In the genomic region with DNA sequence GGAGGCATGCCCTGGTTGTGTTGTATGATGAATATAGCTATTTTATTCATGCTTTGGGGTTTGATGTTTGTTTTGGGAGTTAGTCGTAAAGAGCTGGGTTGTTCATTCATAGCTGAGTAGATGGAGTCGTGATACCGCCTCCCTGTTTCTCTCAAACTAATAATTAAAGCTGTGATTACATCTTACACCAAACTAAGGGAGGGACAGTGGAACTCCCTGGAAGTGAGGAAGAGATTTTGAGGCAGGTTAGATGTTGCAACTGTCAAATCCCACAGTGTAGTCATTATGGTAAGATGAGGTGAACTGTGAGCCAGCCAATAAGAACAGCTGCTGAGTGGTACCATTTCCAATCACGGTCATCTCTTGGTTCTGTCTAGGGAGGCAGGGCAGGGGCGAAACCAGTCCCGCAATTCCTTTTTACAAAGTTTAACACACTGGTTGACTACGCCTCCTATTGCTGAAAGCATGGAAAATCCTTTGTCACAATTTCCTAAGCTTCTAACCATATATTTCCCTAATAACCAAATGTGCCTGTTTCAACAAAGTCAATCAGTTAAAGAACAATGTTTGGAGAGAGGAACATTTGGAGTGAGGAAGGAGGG, we compare ENCODE assay signal across 20 cellular contexts.
DNase-seq lines count a peak whose midpoint lies in the region; ATAC-seq and TF ChIP-seq lines count a peak whose summit lies in the region.
"Had no signal": no experiment of that assay in that cellular context is flagged by ENCODE, and none has a peak within 500 bp of the region (broad histone marks: within the 10 kb centered on the region; RNA-seq: fewer than 3 reads in every experiment).

No MANE protein-coding gene starts in this region.

- POLR2A ChIA-PET in WTC11 (lab: Charles Lee): interaction anchor here (0.6 kb wide), 1 partner anchor 216 kb away, joined by 6 read pairs; no protein-coding TSS in a partner anchor

- H3K79me1 ChIP-seq in H9 (ENCODE audit: insufficient read depth, low read depth, low read length, poor library complexity, severe bottlenecking): no peaks in the 10 kb centered on the region

- H3K27me3 ChIP-seq in H9 (ENCODE audit: insufficient read depth, low read length) (no peaks in the 10 kb centered on the region), foreskin keratinocyte (no peaks in the 10 kb centered on the region)
- H3K27me3 ChIP-seq: Peyer's patch had no signal

- no peaks in the 10 kb centered on the region for H3K9me3 ChIP-seq in H9 (ENCODE audit: control insufficient read depth, low read depth, low read length)
- H3K9me3 ChIP-seq: Peyer's patch had no signal

- H3K4me1 ChIP-seq in H9 (ENCODE audit: insufficient read depth, low read length) (no peaks in the 10 kb centered on the region), foreskin keratinocyte (no peaks in the 10 kb centered on the region)
- H3K4me1 ChIP-seq: Peyer's patch had no signal

- no peak overlapping the region for H2BK120ac ChIP-seq in H9 (ENCODE audit: low read depth, low read length, poor library complexity, severe bottlenecking)

- no peak overlapping the region for H2BK12ac ChIP-seq in H9 (ENCODE audit: insufficient read length, low read depth, low read length)

- CTCF ChIA-PET in WTC11 (lab: Charles Lee): interaction anchor here (0.6 to 1.6 kb wide), 8 partner anchors 10 to 1031 kb away, joined by 3 to 7 read pairs (median 3); no protein-coding TSS in a partner anchor

- no peaks in the 10 kb centered on the region for H4K20me1 ChIP-seq in H9 (ENCODE audit: control insufficient read depth, insufficient read depth, insufficient read length)

- peaks cover 0 to 4% of the 10 kb centered on the region in 2 experiments; a peak in 1 of 4 replicates for H3K4me1 Mint-ChIP-seq in H9
- H3K4me1 Mint-ChIP-seq in WTC11: no peaks in the 10 kb centered on the region
- peaks cover 3% of the 10 kb centered on the region for H3K4me1 Mint-ChIP-seq in osteocyte (ENCODE audit: unreplicated experiment)

- no peak overlapping the region for H2BK20ac ChIP-seq in H9 (ENCODE audit: low read depth, low read length, poor library complexity, severe bottlenecking)

- H3K27me3 Mint-ChIP-seq in H9 (ENCODE audit: low read depth) (no peaks in the 10 kb centered on the region), WTC11 (ENCODE audit: low read depth) (no peaks in the 10 kb centered on the region), osteocyte (ENCODE audit: unreplicated experiment) (peaks cover 24% of the 10 kb centered on the region)
- H3K27me3 Mint-ChIP-seq: CD4-positive, alpha-beta T cell had no signal

- H3K27ac Mint-ChIP-seq in H9 (no peak overlapping the region), WTC11 (no peak overlapping the region), osteocyte (ENCODE audit: unreplicated experiment) (no peak overlapping the region)
- H3K27ac Mint-ChIP-seq: CD4-positive, alpha-beta T cell had no signal

- no peak overlapping the region for H3K9ac ChIP-seq in H9 (ENCODE audit: extremely low read depth, insufficient read length, low read length)

- H3K9me3 Mint-ChIP-seq in H9 (no peaks in the 10 kb centered on the region), WTC11 (no peaks in the 10 kb centered on the region), osteocyte (ENCODE audit: unreplicated experiment) (no peaks in the 10 kb centered on the region)
- H3K9me3 Mint-ChIP-seq: CD4-positive, alpha-beta T cell had no signal

- no peak overlapping the region for H4K91ac ChIP-seq in H9 (ENCODE audit: insufficient read length, low read depth, low read length)

- H3K79me2 ChIP-seq in H9 (ENCODE audit: insufficient read depth, low read length): no peaks in the 10 kb centered on the region

- WGBS in H9 (ENCODE audit: extremely low coverage, insufficient read length, low lambda C conversion rate): no CpG with 5 or more reads among the region's 7 CpGs

- H3K4ac ChIP-seq in H9 (ENCODE audit: low read depth, low read length): no peak overlapping the region

- ATAC-seq in WTC11: peak; percentile 81
- ATAC-seq in foreskin keratinocyte: peak; percentile 38
- no peak for ATAC-seq in HG02623 (IDR thresholded peaks at IDR 0.05; ENCODE audit: unreplicated experiment)
- ATAC-seq: GM12878, HepG2, K562 had no signal

- DNase-seq in H9 (peak; percentile 37), WTC11 (ENCODE audit: low spot score) (no peak), foreskin keratinocyte (no peak), osteocyte (ENCODE audit: extremely low spot score, unreplicated experiment) (peak; percentile 13), DMS 273 (lab: John Stamatoyannopoulos, UW; ENCODE audit: unreplicated experiment) (no peak)
- no peak for DNase-seq in activated CD4-positive, alpha-beta T cell treated with anti-CD3 and anti-CD28 coated beads, Interleukin-2, amount 50 U/mL, for 48 hours
- DNase-seq: CD4-positive, alpha-beta T cell; COR-L47; DND-41; NCI-H1092; NCI-H1436; NCI-H187 treated with DMSO at 0.1 percent for 48 hours; NCI-H2107; NCI-H82; Peyer's patch had no signal

- no peak overlapping the region for H2AFZ ChIP-seq in H9 (ENCODE audit: low read length)

- TF ChIP-seq CTCF in H9 (conservative IDR thresholded peaks at IDR 0.05): peak; percentile 50; the same call in 2 of the 3 replicates
- TF ChIP-seq CTCF in WTC11 (IDR thresholded peaks at IDR 0.05): no peak
- peak; percentile 31 for TF ChIP-seq CTCF in foreskin keratinocyte (conservative IDR thresholded peaks at IDR 0.05)
- no peak for TF ChIP-seq CTCF in osteocyte (IDR thresholded peaks at IDR 0.05)

- H3K4me2 ChIP-seq in H9 (ENCODE audit: insufficient read depth, insufficient read length, low read length): no peak overlapping the region

- H2AK5ac ChIP-seq in H9 (ENCODE audit: insufficient read length, low read length): no peak overlapping the region

- no peak overlapping the region for H3K23ac ChIP-seq in H9 (ENCODE audit: insufficient read length, low read depth, low read length)

- H2BK15ac ChIP-seq in H9 (ENCODE audit: low read depth, low read length): no peak overlapping the region

- H2BK5ac ChIP-seq in H9 (ENCODE audit: insufficient read length, low read length): no peak overlapping the region

- H3K4me3 Mint-ChIP-seq in H9 (no peak overlapping the region), WTC11 (no peak overlapping the region), osteocyte (ENCODE audit: unreplicated experiment) (no peak overlapping the region)
- H3K4me3 Mint-ChIP-seq: CD4-positive, alpha-beta T cell had no signal

- H3K36me3 Mint-ChIP-seq in H9 (ENCODE audit: insufficient read depth in 1 of 3, low read depth in 3 of 3) (no peaks in the 10 kb centered on the region), WTC11 (no peaks in the 10 kb centered on the region), osteocyte (ENCODE audit: unreplicated experiment) (no peaks in the 10 kb centered on the region)

- H3K18ac ChIP-seq in H9 (ENCODE audit: insufficient read length, low read depth, low read length): no peak overlapping the region

- no peak overlapping the region for H3K56ac ChIP-seq in H9 (ENCODE audit: insufficient read length, low read depth, low read length)

- H3K14ac ChIP-seq in H9 (ENCODE audit: insufficient read depth, low read length): no peak overlapping the region

- H3K27ac ChIP-seq in H9 (ENCODE audit: insufficient read length, low read depth, low read length): no peak overlapping the region
- peak overlapping the region; percentile 42 for H3K27ac ChIP-seq in foreskin keratinocyte
- H3K27ac ChIP-seq: HL-60, Peyer's patch had no signal

- H4K5ac ChIP-seq in H9 (ENCODE audit: insufficient read length, low read depth, low read length): no peak overlapping the region

- no peak overlapping the region for H4K8ac ChIP-seq in H9 (replicated peaks; ENCODE audit: insufficient read length, low read depth, low read length)

- H3T11ph ChIP-seq in H9 (ENCODE audit: low read length): no peak overlapping the region

- H3K23me2 ChIP-seq in H9 (ENCODE audit: insufficient read length, low read depth, low read length, poor library complexity, severe bottlenecking): no peaks in the 10 kb centered on the region

TF ChIP-seq in WTC11, 78 proteins besides CTCF, POLR2A, EP300 and RAD21 (continues in another document):
- TF ChIP-seq, protein P1, sequence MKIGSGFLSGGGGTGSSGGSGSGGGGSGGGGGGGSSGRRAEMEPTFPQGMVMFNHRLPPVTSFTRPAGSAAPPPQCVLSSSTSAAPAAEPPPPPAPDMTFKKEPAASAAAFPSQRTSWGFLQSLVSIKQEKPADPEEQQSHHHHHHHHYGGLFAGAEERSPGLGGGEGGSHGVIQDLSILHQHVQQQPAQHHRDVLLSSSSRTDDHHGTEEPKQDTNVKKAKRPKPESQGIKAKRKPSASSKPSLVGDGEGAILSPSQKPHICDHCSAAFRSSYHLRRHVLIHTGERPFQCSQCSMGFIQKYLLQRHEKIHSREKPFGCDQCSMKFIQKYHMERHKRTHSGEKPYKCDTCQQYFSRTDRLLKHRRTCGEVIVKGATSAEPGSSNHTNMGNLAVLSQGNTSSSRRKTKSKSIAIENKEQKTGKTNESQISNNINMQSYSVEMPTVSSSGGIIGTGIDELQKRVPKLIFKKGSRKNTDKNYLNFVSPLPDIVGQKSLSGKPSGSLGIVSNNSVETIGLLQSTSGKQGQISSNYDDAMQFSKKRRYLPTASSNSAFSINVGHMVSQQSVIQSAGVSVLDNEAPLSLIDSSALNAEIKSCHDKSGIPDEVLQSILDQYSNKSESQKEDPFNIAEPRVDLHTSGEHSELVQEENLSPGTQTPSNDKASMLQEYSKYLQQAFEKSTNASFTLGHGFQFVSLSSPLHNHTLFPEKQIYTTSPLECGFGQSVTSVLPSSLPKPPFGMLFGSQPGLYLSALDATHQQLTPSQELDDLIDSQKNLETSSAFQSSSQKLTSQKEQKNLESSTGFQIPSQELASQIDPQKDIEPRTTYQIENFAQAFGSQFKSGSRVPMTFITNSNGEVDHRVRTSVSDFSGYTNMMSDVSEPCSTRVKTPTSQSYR (CRISPR knock-in tag; IDR thresholded peaks at IDR 0.05): no peak
- TF ChIP-seq TP53 (CRISPR knock-in tag; IDR thresholded peaks at IDR 0.05) (no peak), TEAD4 (CRISPR knock-in tag; IDR thresholded peaks at IDR 0.05) (no peak), IRF2 (CRISPR knock-in tag; IDR thresholded peaks at IDR 0.05; ENCODE audit: borderline replicate concordance, low read depth) (no peak), NFYB (CRISPR knock-in tag; conservative IDR thresholded peaks at IDR 0.05; ENCODE audit: low read depth) (no peak)

Comparison
In these comparisons a context has a peak if more than half of its experiments do, and no peak if none do; other contexts are left out.
1. DNase-seq: peak in H9 (single experiment) and osteocyte (single experiment); none in WTC11 (single experiment), foreskin keratinocyte (0 of 2), DMS 273 (single experiment) and activated CD4-positive, alpha-beta T cell treated with anti-CD3 and anti-CD28 coated beads, Interleukin-2, amount 50 U/mL, for 48 hours (0 of 2).
2. CTCF ChIP-seq: peak in H9 (single experiment) and foreskin keratinocyte (single experiment); none in WTC11 (single experiment) and osteocyte (single experiment).